In genomic region chr10:92729886-92730285, GRCh38 we compare ENCODE assay signal across 1 cellular context.
TF ChIP-seq lines count a peak whose summit lies in the region.

No MANE protein-coding gene starts in this region.

TF ChIP-seq in SK-N-SH, 30 proteins besides CTCF, POLR2A, EP300 and RAD21 (continued from another document):
- TF ChIP-seq, protein P1, sequence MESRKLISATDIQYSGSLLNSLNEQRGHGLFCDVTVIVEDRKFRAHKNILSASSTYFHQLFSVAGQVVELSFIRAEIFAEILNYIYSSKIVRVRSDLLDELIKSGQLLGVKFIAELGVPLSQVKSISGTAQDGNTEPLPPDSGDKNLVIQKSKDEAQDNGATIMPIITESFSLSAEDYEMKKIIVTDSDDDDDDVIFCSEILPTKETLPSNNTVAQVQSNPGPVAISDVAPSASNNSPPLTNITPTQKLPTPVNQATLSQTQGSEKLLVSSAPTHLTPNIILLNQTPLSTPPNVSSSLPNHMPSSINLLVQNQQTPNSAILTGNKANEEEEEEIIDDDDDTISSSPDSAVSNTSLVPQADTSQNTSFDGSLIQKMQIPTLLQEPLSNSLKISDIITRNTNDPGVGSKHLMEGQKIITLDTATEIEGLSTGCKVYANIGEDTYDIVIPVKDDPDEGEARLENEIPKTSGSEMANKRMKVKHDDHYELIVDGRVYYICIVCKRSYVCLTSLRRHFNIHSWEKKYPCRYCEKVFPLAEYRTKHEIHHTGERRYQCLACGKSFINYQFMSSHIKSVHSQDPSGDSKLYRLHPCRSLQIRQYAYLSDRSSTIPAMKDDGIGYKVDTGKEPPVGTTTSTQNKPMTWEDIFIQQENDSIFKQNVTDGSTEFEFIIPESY (IDR thresholded peaks at IDR 0.05; ENCODE audit: borderline replicate concordance, low read depth): no peak
- TF ChIP-seq USF1 (IDR thresholded peaks at IDR 0.05; ENCODE audit: borderline replicate concordance, low read depth): no peak
- no peak for TF ChIP-seq PBX3 (IDR thresholded peaks at IDR 0.05)
- TF ChIP-seq ELF1 (IDR thresholded peaks at IDR 0.05): no peak
- no peak for TF ChIP-seq TEAD4 (IDR thresholded peaks at IDR 0.05; ENCODE audit: borderline replicate concordance, insufficient read depth)
- TF ChIP-seq TCF12 (IDR thresholded peaks at IDR 0.05): no peak
- TF ChIP-seq SMC3 (IDR thresholded peaks at IDR 0.05; ENCODE audit: low read depth, low read length): no peak
- TF ChIP-seq FOXM1 (IDR thresholded peaks at IDR 0.05; ENCODE audit: low read depth): no peak
- TF ChIP-seq NRF1 (IDR thresholded peaks at IDR 0.05; ENCODE audit: low read depth, low read length): no peak
- TF ChIP-seq RXRA (IDR thresholded peaks at IDR 0.05; ENCODE audit: borderline replicate concordance, low read depth): no peak
- TF ChIP-seq REST (IDR thresholded peaks at IDR 0.05; ENCODE audit: low read depth, low read length): no peak
